Comparison of ENCODE assay signal across 9 cellular contexts in genomic region chr4:114108869-114109268, GRCh38.
DNase-seq lines count a peak whose midpoint lies in the region; ATAC-seq and TF ChIP-seq lines count a peak whose summit lies in the region.
"Had no signal": no experiment of that assay in that cellular context is flagged by ENCODE, and none has a peak within 500 bp of the region (broad histone marks: within the 10 kb centered on the region; RNA-seq: fewer than 3 reads in every experiment).

No MANE protein-coding gene starts in this region.

- no peaks in the 10 kb centered on the region for H3K9me3 Mint-ChIP-seq in activated CD8-positive, alpha-beta T cell treated with anti-CD3 and anti-CD28 coated beads, Interleukin-2, amount 10 ng/mL, durations not matched to agents 7 days and 5 days (ENCODE audit: insufficient read depth)
- H3K9me3 Mint-ChIP-seq in chondrocyte (ENCODE audit: low read depth), result no peaks in the 10 kb centered on the region

- ATAC-seq in HG02759 (IDR thresholded peaks at IDR 0.05; ENCODE audit: unreplicated experiment), result peak; percentile 74
- ATAC-seq in activated CD8-positive, alpha-beta T cell treated with anti-CD3 and anti-CD28 coated beads, Interleukin-2, amount 10 ng/mL, durations not matched to agents 7 days and 5 days, result no peak

- H3K36me3 Mint-ChIP-seq in activated CD8-positive, alpha-beta T cell treated with anti-CD3 and anti-CD28 coated beads, Interleukin-2, amount 10 ng/mL, durations not matched to agents 7 days and 5 days (ENCODE audit: low read depth), result no peaks in the 10 kb centered on the region
- no peaks in the 10 kb centered on the region for H3K36me3 Mint-ChIP-seq in chondrocyte (ENCODE audit: low read depth)

- CTCF ChIA-PET in activated CD8-positive, alpha-beta T cell treated with anti-CD3 and anti-CD28 coated beads, Interleukin-2, amount 10 ng/mL, durations not matched to agents 7 days and 5 days (lab: Charles Lee), result no interaction called here

- POLR2A ChIA-PET in activated CD8-positive, alpha-beta T cell treated with anti-CD3 and anti-CD28 coated beads, Interleukin-2, amount 10 ng/mL, durations not matched to agents 7 days and 5 days (lab: Charles Lee), result no interaction called here

- DNase-seq in D341Med (ENCODE audit: low spot score) (peak; percentile 69), RPMI7951 (ENCODE audit: low read depth) (peak; percentile 82), fibroblast of villous mesenchyme (ENCODE audit: low read depth) (peak; percentile 8), chondrocyte (ENCODE audit: low spot score) (no peak), NCI-H2227 (lab: John Stamatoyannopoulos, UW; ENCODE audit: unreplicated experiment) (no peak)
- DNase-seq in stimulated activated CD4-positive, alpha-beta T cell treated with anti-CD3 and anti-CD28 coated beads, Interleukin-2, amount 100 ng/mL, for 48 hours, result no peak
- no peak for DNase-seq in activated CD8-positive, alpha-beta T cell treated with anti-CD3 and anti-CD28 coated beads, Interleukin-2, amount 10 ng/mL, durations not matched to agents 7 days and 5 days
- DNase-seq: activated T-cell treated with anti-CD3 and anti-CD28 coated beads for 4 hours had no signal

- no peaks in the 10 kb centered on the region for H3K27me3 Mint-ChIP-seq in activated CD8-positive, alpha-beta T cell treated with anti-CD3 and anti-CD28 coated beads, Interleukin-2, amount 10 ng/mL, durations not matched to agents 7 days and 5 days (ENCODE audit: low read depth)
- H3K27me3 Mint-ChIP-seq in chondrocyte (ENCODE audit: low read depth), result no peaks in the 10 kb centered on the region

- no peak overlapping the region for H3K4me3 Mint-ChIP-seq in activated CD8-positive, alpha-beta T cell treated with anti-CD3 and anti-CD28 coated beads, Interleukin-2, amount 10 ng/mL, durations not matched to agents 7 days and 5 days
- H3K4me3 Mint-ChIP-seq in chondrocyte (ENCODE audit: unreplicated experiment), result no peak overlapping the region

- TF ChIP-seq CTCF in fibroblast of villous mesenchyme (IDR thresholded peaks at IDR 0.05; ENCODE audit: insufficient read depth, low read depth, low read length), result no peak
- no peak for TF ChIP-seq CTCF in chondrocyte (IDR thresholded peaks at IDR 0.05)

- H3K4me3 ChIP-seq in fibroblast of villous mesenchyme (ENCODE audit: low read depth, low read length), result no peak overlapping the region

- no peak overlapping the region for H3K27ac Mint-ChIP-seq in activated CD8-positive, alpha-beta T cell treated with anti-CD3 and anti-CD28 coated beads, Interleukin-2, amount 10 ng/mL, durations not matched to agents 7 days and 5 days
- H3K27ac Mint-ChIP-seq in chondrocyte (ENCODE audit: unreplicated experiment), result no peak overlapping the region

- H3K4me1 Mint-ChIP-seq in activated CD8-positive, alpha-beta T cell treated with anti-CD3 and anti-CD28 coated beads, Interleukin-2, amount 10 ng/mL, durations not matched to agents 7 days and 5 days (ENCODE audit: low read depth), result no peaks in the 10 kb centered on the region
- peaks cover 4% of the 10 kb centered on the region for H3K4me1 Mint-ChIP-seq in chondrocyte (ENCODE audit: low read depth)

Comparison
In these comparisons a context has a peak if more than half of its experiments do, and no peak if none do; other contexts are left out.
1. DNase-seq: peak in D341Med (single experiment), RPMI7951 (single experiment) and fibroblast of villous mesenchyme (single experiment); none in stimulated activated CD4-positive, alpha-beta T cell treated with anti-CD3 and anti-CD28 coated beads, Interleukin-2, amount 100 ng/mL, for 48 hours (0 of 2), activated CD8-positive, alpha-beta T cell treated with anti-CD3 and anti-CD28 coated beads, Interleukin-2, amount 10 ng/mL, durations not matched to agents 7 days and 5 days (single experiment), chondrocyte (single experiment) and NCI-H2227 (single experiment).